ENCODE assay signal across 8 cellular contexts in genomic region chr13:21672811-21673591, GRCh38. TPM values are rescaled to one million over a fixed set of nuclear protein-coding genes. Genes with fewer than 3 reads are reported as not detected.
DNase-seq lines count a peak whose midpoint lies in the region; ATAC-seq, FAIRE-seq and TF ChIP-seq lines count a peak whose summit lies in the region.

No MANE protein-coding gene starts in this region.

- no peaks in the 10 kb centered on the region for H3K9me3 ChIP-seq in RWPE2 (ENCODE audit: severe bottlenecking)
- no peaks in the 10 kb centered on the region for H3K9me3 ChIP-seq in gastroesophageal sphincter
- no peaks in the 10 kb centered on the region for H3K9me3 ChIP-seq in small intestine (ENCODE audit: control insufficient read depth, low read depth)

- TF ChIP-seq CTCF in RWPE2 (IDR thresholded peaks at IDR 0.05; ENCODE audit: poor library complexity, severe bottlenecking) (no peak), gastroesophageal sphincter (IDR thresholded peaks at IDR 0.05) (no peak)

- H3K36me3 ChIP-seq in RWPE2 (ENCODE audit: low read depth) (no peaks in the 10 kb centered on the region), gastroesophageal sphincter (no peaks in the 10 kb centered on the region), small intestine (ENCODE audit: control insufficient read depth in 2 of 2, insufficient read depth in 2 of 2, low read length in 2 of 2) (no peaks in the 10 kb centered on the region)

- TF ChIP-seq EP300 in gastroesophageal sphincter (IDR thresholded peaks at IDR 0.05) = no peak

- peaks cover 4% of the 10 kb centered on the region for H3K4me1 ChIP-seq in RWPE2 (ENCODE audit: insufficient read depth, poor library complexity, severe bottlenecking)
- peaks cover 0 to 72% (median 27%) of the 10 kb centered on the region in 3 donors for H3K4me1 ChIP-seq in gastroesophageal sphincter
- H3K4me1 ChIP-seq in small intestine (ENCODE audit: control insufficient read depth in 2 of 2, insufficient read depth in 1 of 2, low read depth in 1 of 2, low read length in 1 of 2) = peaks cover 3 to 4% of the 10 kb centered on the region in 2 donors

- WGBS in gastroesophageal sphincter (ENCODE audit: low coverage in 1 of 2), 2 donors = 7 to 31% methylated on average over 5 to 23 of the region's 24 CpGs
- 1 to 6% (median 3%) methylated on average over 24 of the region's 24 CpGs for WGBS in small intestine, 3 donors

- no peak for ATAC-seq in RWPE2 (ENCODE audit: low read depth)
- ATAC-seq in gastroesophageal sphincter = no peak

- peaks cover 63% of the 10 kb centered on the region for H3K27me3 ChIP-seq in RWPE2 (ENCODE audit: insufficient read depth, poor library complexity, severe bottlenecking)
- H3K27me3 ChIP-seq in gastroesophageal sphincter = peaks cover 84% of the 10 kb centered on the region
- H3K27me3 ChIP-seq in small intestine (ENCODE audit: control insufficient read depth in 2 of 2, insufficient read depth in 2 of 2, low read length in 2 of 2) = peaks cover 0 to 14% of the 10 kb centered on the region in 2 donors

- H3K27ac ChIP-seq in RWPE2 (ENCODE audit: poor library complexity, severe bottlenecking) (no peak overlapping the region), gastroesophageal sphincter (peak overlapping the region in 1 of 4 donors; percentile 62), small intestine (ENCODE audit: low read depth in 1 of 2, low read length in 1 of 2) (no peak overlapping the region)

- H3K4me3 ChIP-seq in RWPE2 (ENCODE audit: severe bottlenecking) (peak overlapping the region; percentile 40), gastroesophageal sphincter (peak overlapping the region; percentile 37 to 66), small intestine (ENCODE audit: low read depth in 1 of 2, low read length in 2 of 2) (peak overlapping the region; percentile 24 to 58)

- peak; percentile 36 for DNase-seq in NCI-H345 (lab: John Stamatoyannopoulos, UW)
- DNase-seq in NCI-H345 treated with DMSO at 0.1 percent for 48 hours (lab: John Stamatoyannopoulos, UW; ENCODE audit: unreplicated experiment) = no peak
- DNase-seq in RWPE2 (ENCODE audit: low spot score) = no peak
- peak; percentile 18 for DNase-seq in small intestine
- no peak for DNase-seq in GM19240 (ENCODE audit: insufficient read length, low spot score)
- DNase-seq in hepatic stellate cell (ENCODE audit: low spot score) = no peak
- no peak for DNase-seq in NCI-H1694 (lab: John Stamatoyannopoulos, UW)

- FAIRE-seq in small intestine (lab: Jason Lieb, UNC) = no peak

- TF ChIP-seq POLR2A in gastroesophageal sphincter (IDR thresholded peaks at IDR 0.05) = no peak

RNA-seq across cellular contexts. Expression of gene FGF9, which starts 2.1 kb away (rescaled TPM):
- total RNA-seq in gastroesophageal sphincter = 1 to 10 TPM in 3 of 4 donors, under 1 TPM in 1; 0.13 to 2.1 (median 1.3) TPM
- under 1 TPM; 0.22 to 0.42 (median 0.27) TPM for polyA plus RNA-seq in small intestine

Comparison
In these comparisons a context has a peak if more than half of its experiments do, and no peak if none do; other contexts are left out.
1. DNase-seq: peak in NCI-H345 (single experiment) and small intestine (single experiment); none in NCI-H345 treated with DMSO at 0.1 percent for 48 hours (single experiment), RWPE2 (single experiment), GM19240 (single experiment), hepatic stellate cell (single experiment) and NCI-H1694 (single experiment).
2. Peak in every context shown above with its lines, with median percentiles within 50 percentile points of each other: H3K4me3 ChIP-seq.